ENCODE assay signal across 14 cellular contexts in genomic region chr3:114370537-114371174, GRCh38.
A peak's percentile ranks its signal among the peaks of the same experiment; 100 is the strongest.
DNase-seq lines count a peak whose midpoint lies in the region; FAIRE-seq and TF ChIP-seq lines count a peak whose summit lies in the region.
"Had no signal": no experiment of that assay in that cellular context is flagged by ENCODE, and none has a peak within 500 bp of the region (broad histone marks: within the 10 kb centered on the region; RNA-seq: fewer than 3 reads in every experiment).

No MANE protein-coding gene starts in this region.

- FAIRE-seq in H54 (lab: Jason Lieb, UNC), result no peak
- FAIRE-seq: colon had no signal

- DNase-seq in A673 (ENCODE audit: low spot score), result no peak
- no peak for DNase-seq in OCI-LY7 (ENCODE audit: low spot score)
- no peak for DNase-seq in fibroblast of the aortic adventitia (ENCODE audit: low read depth)
- DNase-seq in stimulated activated CD4-positive, alpha-beta T cell treated with anti-CD3 and anti-CD28 coated beads, Interleukin-4, amount 100 ng/mL, for 4 hours, result no peak
- DNase-seq in amniotic stem cell (lab: John Stamatoyannopoulos, UW), result no peak
- no peak for DNase-seq in NCI-H226
- DNase-seq in H54 (ENCODE audit: insufficient read length, low spot score), result no peak
- DNase-seq: naive thymus-derived CD8-positive, alpha-beta T cell; NCI-H526; SHP77 treated with DMSO at 0.1 percent for 48 hours; stimulated activated CD4-positive, alpha-beta T cell treated with anti-CD3 and anti-CD28 coated beads, Interleukin-2, amount 100 ng/mL, for 48 hours had no signal

- H3K36me3 ChIP-seq in A673 (ENCODE audit: insufficient read depth, low read length, poor library complexity, severe bottlenecking) (no peaks in the 10 kb centered on the region), OCI-LY7 (ENCODE audit: insufficient read depth, low read length) (no peaks in the 10 kb centered on the region)
- H3K36me3 ChIP-seq: BLaER1 had no signal

- H3K4me1 ChIP-seq in A673 (ENCODE audit: insufficient read depth, low read length, poor library complexity, severe bottlenecking) (peaks cover 33% of the 10 kb centered on the region), OCI-LY7 (ENCODE audit: insufficient read depth, low read length, poor library complexity, severe bottlenecking) (no peaks in the 10 kb centered on the region)
- H3K4me1 ChIP-seq: BLaER1 had no signal

- intact Hi-C loops in A673 (cut with micrococcal nuclease; ENCODE audit: unreplicated experiment), result no loop called here
- intact Hi-C loops in OCI-LY7 (cut with micrococcal nuclease; ENCODE audit: unreplicated experiment), result no loop called here

- POLR2A ChIA-PET in A673 (lab: Charles Lee; ENCODE audit: low non-redundant PET), result no interaction called here
- POLR2A ChIA-PET in OCI-LY7 (lab: Charles Lee), result no interaction called here

- H3K4me2 ChIP-seq in OCI-LY7 (ENCODE audit: low read length), result no peak overlapping the region
- H3K4me2 ChIP-seq: BLaER1 had no signal

- TF ChIP-seq CTCF in A673 (conservative IDR thresholded peaks at IDR 0.05; ENCODE audit: low read depth, low read length) (peak; percentile 39), GM12872 (IDR thresholded peaks at IDR 0.05; ENCODE audit: insufficient read depth, low read depth, low read length) (peak; percentile 35; the same call in 2 of the 3 replicates), OCI-LY7 (conservative IDR thresholded peaks at IDR 0.05; ENCODE audit: low read length) (peak; percentile 53), fibroblast of the aortic adventitia (IDR thresholded peaks at IDR 0.05; ENCODE audit: insufficient read depth, low read length) (peak; percentile 18)

- H2AFZ ChIP-seq in OCI-LY7 (ENCODE audit: low read length), result no peak overlapping the region

- no peaks in the 10 kb centered on the region for H3K9me2 ChIP-seq in OCI-LY7 (ENCODE audit: insufficient read depth, low read length)

- H3K4me3 ChIP-seq in A673 (ENCODE audit: low read depth, low read length, poor library complexity, severe bottlenecking) (no peak overlapping the region), OCI-LY7 (ENCODE audit: low read depth, low read length, poor library complexity, severe bottlenecking) (no peak overlapping the region), fibroblast of the aortic adventitia (ENCODE audit: low read depth, low read length) (no peak overlapping the region)
- H3K4me3 ChIP-seq: BLaER1 had no signal

- H3K79me2 ChIP-seq in OCI-LY7 (ENCODE audit: insufficient read depth, low read depth, low read length), result no peaks in the 10 kb centered on the region

- no peaks in the 10 kb centered on the region for H3K9me3 ChIP-seq in A673 (ENCODE audit: low read depth, low read length, poor library complexity, severe bottlenecking)
- no peaks in the 10 kb centered on the region for H3K9me3 ChIP-seq in OCI-LY7 (ENCODE audit: low read length)
- H3K9me3 ChIP-seq: BLaER1 had no signal

- H4K20me1 ChIP-seq in OCI-LY7 (ENCODE audit: insufficient read depth, low read length), result no peaks in the 10 kb centered on the region
- H4K20me1 ChIP-seq: BLaER1 had no signal

- H3K27me3 ChIP-seq in A673 (replicated peaks; ENCODE audit: insufficient read depth, low read depth, low read length, poor library complexity), result no peaks in the 10 kb centered on the region
- H3K27me3 ChIP-seq: BLaER1 had no signal

- H3K27ac ChIP-seq in A673 (ENCODE audit: low read depth, low read length, poor library complexity, severe bottlenecking) (no peak overlapping the region), OCI-LY7 (ENCODE audit: low read depth, low read length, poor library complexity, severe bottlenecking) (no peak overlapping the region)
- H3K27ac ChIP-seq: BLaER1 had no signal

- CTCF ChIA-PET in A673 (lab: Charles Lee) (interaction anchor here (0.6 kb wide), 1 partner anchor 1329 kb away, joined by 3 read pairs; no protein-coding TSS in a partner anchor), OCI-LY7 (lab: Charles Lee; ENCODE audit: unreplicated experiment) (no interaction called here)

- TF ChIP-seq POLR2A in H54 (IDR thresholded peaks at IDR 0.05; ENCODE audit: low read depth, low read length), result no peak

- BruUV-seq in A673 (replicated peaks; lab: Mats Ljungman, UMichigan), result no TSS peak
- no TSS peak for BruUV-seq in OCI-LY7 (replicated peaks; lab: Mats Ljungman, UMichigan)
